23 cellular contexts compared by ENCODE assay signal in the genomic region with DNA sequence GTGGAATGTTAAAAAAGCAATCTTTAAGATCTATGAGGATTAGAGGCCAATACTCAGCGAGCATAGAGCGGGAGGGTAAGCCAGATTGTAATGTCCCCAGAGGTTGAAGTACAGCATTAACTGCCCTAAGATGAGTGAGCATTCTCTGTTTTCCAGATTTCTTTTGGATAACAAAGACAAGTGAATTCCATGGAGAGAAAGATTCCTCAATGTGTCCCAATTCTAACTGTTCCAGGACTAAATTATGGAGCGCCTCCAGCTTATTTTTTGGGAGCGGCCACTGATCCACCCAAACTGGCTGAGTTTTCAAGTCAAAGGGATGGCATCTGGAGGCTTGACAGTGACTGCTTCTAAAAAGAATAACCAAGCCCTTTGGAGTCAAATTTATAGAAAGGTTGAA. TPM values are rescaled to one million over a fixed set of nuclear protein-coding genes. Genes with fewer than 3 reads are reported as not detected.
"Had no signal": no experiment of that assay in that cellular context is flagged by ENCODE, and none has a peak within 500 bp of the region (broad histone marks: within the 10 kb centered on the region; RNA-seq: fewer than 3 reads in every experiment).

No MANE protein-coding gene starts in this region.

- H3K9me3 ChIP-seq: SK-N-SH had no signal

- H3K27ac ChIP-seq: SJCRH30 had no signal

- H3K27ac Mint-ChIP-seq: activated CD4-positive, alpha-beta memory T cell treated with anti-CD3 and anti-CD28 coated beads for 36 hours; activated naive CD4-positive, alpha-beta T cell treated with anti-CD3 and anti-CD28 coated beads for 36 hours; activated naive CD4-positive, alpha-beta T cell treated with anti-CD3 and anti-CD28 coated beads, Interleukin-2, amount 50 U/mL, for 72 hours; activated T-helper 1 cell treated with anti-CD3 and anti-CD28 coated beads, Interleukin-12 subunit alpha, Interleukin-12 subunit beta, Interleukin-2, Interleukin-4 antibody, amounts not matched to agents 30 ng/mL and 10 ng/mL and 1 ng/mL, durations not matched to agents 14 hours and 24 hours and 36 hours; brain; T-helper 1 cell treated with Interleukin-12 subunit alpha and Interleukin-12 subunit beta and Interleukin-4 antibody, amounts not matched to agents 30 μg/mL and 1 μg/mL, for 36 hours; T-helper 2 cell treated with Interferon-gamma antibody and Interleukin-4, amounts not matched to agents 5 μg/mL and 100 μg/mL, for 36 hours had no signal

- H3K4me3 Mint-ChIP-seq: activated CD4-positive, alpha-beta memory T cell treated with anti-CD3 and anti-CD28 coated beads for 36 hours; activated naive CD4-positive, alpha-beta T cell treated with anti-CD3 and anti-CD28 coated beads for 36 hours; activated T-cell treated with anti-CD3 and anti-CD28 coated beads, Interleukin-2, amount 50 U/mL, for 4 hours; activated T-helper 1 cell treated with anti-CD3 and anti-CD28 coated beads, Interleukin-12 subunit alpha, Interleukin-12 subunit beta, Interleukin-2, Interleukin-4 antibody, amounts not matched to agents 30 ng/mL and 10 ng/mL and 1 ng/mL, durations not matched to agents 14 hours and 24 hours and 36 hours; brain; T-helper 1 cell treated with Interleukin-12 subunit alpha and Interleukin-12 subunit beta and Interleukin-4 antibody, amounts not matched to agents 30 μg/mL and 1 μg/mL, for 36 hours; T-helper 2 cell treated with Interferon-gamma antibody and Interleukin-4, amounts not matched to agents 5 μg/mL and 100 μg/mL, for 36 hours had no signal

- H3K9me3 Mint-ChIP-seq: activated CD4-positive, alpha-beta memory T cell treated with anti-CD3 and anti-CD28 coated beads for 36 hours; activated naive CD4-positive, alpha-beta T cell treated with anti-CD3 and anti-CD28 coated beads for 36 hours; activated naive CD4-positive, alpha-beta T cell treated with anti-CD3 and anti-CD28 coated beads, Interleukin-2, amount 50 U/mL, for 72 hours; activated T-cell treated with anti-CD3 and anti-CD28 coated beads, Interleukin-2, amount 50 U/mL, for 4 hours; activated T-helper 1 cell treated with anti-CD3 and anti-CD28 coated beads, Interleukin-12 subunit alpha, Interleukin-12 subunit beta, Interleukin-2, Interleukin-4 antibody, amounts not matched to agents 30 ng/mL and 10 ng/mL and 1 ng/mL, durations not matched to agents 14 hours and 24 hours and 36 hours; T-helper 1 cell treated with Interleukin-12 subunit alpha and Interleukin-12 subunit beta and Interleukin-4 antibody, amounts not matched to agents 30 μg/mL and 1 μg/mL, for 36 hours; T-helper 2 cell treated with Interferon-gamma antibody and Interleukin-4, amounts not matched to agents 5 μg/mL and 100 μg/mL, for 36 hours had no signal

- H3K4me3 ChIP-seq: SJCRH30 had no signal

- DNase-seq: activated CD4-positive, alpha-beta memory T cell treated with anti-CD3 and anti-CD28 coated beads for 36 hours; activated CD4-positive, alpha-beta T cell treated with anti-CD3 and anti-CD28 coated beads for 4 hours; activated CD4-positive, alpha-beta T cell treated with anti-CD3 and anti-CD28 coated beads, Interleukin-2, amount 50 U/mL, for 1 hour; activated CD8-positive, alpha-beta memory T cell treated with anti-CD3 and anti-CD28 coated beads, Interleukin-2, amount 50 U/mL, for 4 hours; activated gamma-delta T cell treated with Interleukin-2 at 50 U/mL for 16 hours; activated naive CD4-positive, alpha-beta T cell treated with anti-CD3 and anti-CD28 coated beads for 36 hours; activated T-cell treated with anti-CD3 and anti-CD28 coated beads for 4 hours; activated T-cell treated with anti-CD3 and anti-CD28 coated beads, Interleukin-2, amount 50 U/mL, for 4 hours; anterior cingulate cortex; caudate nucleus; NCI-H1092 treated with DMSO at 0.1 percent for 48 hours; NCI-H2171 treated with DMSO at 0.1 percent for 48 hours; NCI-H2227 treated with DMSO at 0.1 percent for 48 hours; NCI-H446; NCI-H82; SHP77; SJCRH30; SK-N-SH had no signal

- H3K4me1 Mint-ChIP-seq: brain had no signal

- H3K27me3 ChIP-seq: SJCRH30 had no signal

- H3K36me3 ChIP-seq: SJCRH30 had no signal

- H3K36me3 Mint-ChIP-seq: activated CD4-positive, alpha-beta memory T cell treated with anti-CD3 and anti-CD28 coated beads for 36 hours; activated naive CD4-positive, alpha-beta T cell treated with anti-CD3 and anti-CD28 coated beads, Interleukin-2, amount 50 U/mL, for 72 hours; brain had no signal

- H3K9ac ChIP-seq: SK-N-SH had no signal

- H3K4me2 ChIP-seq: SK-N-SH had no signal

- H3K27me3 Mint-ChIP-seq: brain had no signal

RNA-seq across cellular contexts. Expression of gene AKR1C2, which starts 39.3 kb away (rescaled TPM):
- total RNA-seq: activated naive CD4-positive, alpha-beta T cell treated with anti-CD3 and anti-CD28 coated beads, Interleukin-2, amount 50 U/mL, for 72 hours; activated T-helper 1 cell treated with anti-CD3 and anti-CD28 coated beads, Interleukin-12 subunit alpha, Interleukin-12 subunit beta, Interleukin-2, Interleukin-4 antibody, amounts not matched to agents 30 ng/mL and 10 ng/mL and 1 ng/mL, durations not matched to agents 14 hours and 24 hours and 36 hours had no signal
- polyA plus RNA-seq: SK-N-SH had no signal
